ENCODE assay signal across 18 cellular contexts in genomic region chr10:96663794-96664193, GRCh38. TPM values are rescaled to one million over a fixed set of nuclear protein-coding genes. Genes with fewer than 3 reads are reported as not detected.
DNase-seq lines count a peak whose midpoint lies in the region; ATAC-seq and TF ChIP-seq lines count a peak whose summit lies in the region.
"Had no signal": no experiment of that assay in that cellular context is flagged by ENCODE, and none has a peak within 500 bp of the region (broad histone marks: within the 10 kb centered on the region; RNA-seq: fewer than 3 reads in every experiment).

No MANE protein-coding gene starts in this region.

- peaks cover 59 to 62% (median 59%) of the 10 kb centered on the region in 3 donors for H3K4me1 Mint-ChIP-seq in IgD-negative memory B cell
- peaks cover 5% of the 10 kb centered on the region for H3K4me1 Mint-ChIP-seq in activated CD4-positive, alpha-beta T cell treated with anti-CD3 and anti-CD28 coated beads, Interleukin-2, amount 10 ng/mL, durations not matched to agents 24 days and 14 days

- H3K36me3 Mint-ChIP-seq in IgD-negative memory B cell: peaks cover 4% of the 10 kb centered on the region
- no peaks in the 10 kb centered on the region for H3K36me3 Mint-ChIP-seq in activated CD4-positive, alpha-beta T cell treated with anti-CD3 and anti-CD28 coated beads, Interleukin-2, amount 10 ng/mL, durations not matched to agents 24 days and 14 days (ENCODE audit: low read depth)

- peak overlapping the region in 2 of 4 donors; percentile 56 to 73 for H3K4me3 Mint-ChIP-seq in IgD-negative memory B cell
- no peak overlapping the region for H3K4me3 Mint-ChIP-seq in activated CD4-positive, alpha-beta T cell treated with anti-CD3 and anti-CD28 coated beads, Interleukin-2, amount 10 ng/mL, durations not matched to agents 24 days and 14 days
- H3K4me3 Mint-ChIP-seq: CD4-positive, alpha-beta T cell had no signal

- H3K4me3 ChIP-seq in neutrophil (ENCODE audit: low read depth in 1 of 2, low read length in 1 of 2): peak overlapping the region in 1 of 2 experiments; percentile 3
- H3K4me3 ChIP-seq: HAP-1, SK-N-MC had no signal

- peak; percentile 90 for ATAC-seq in left lobe of liver

- H3K9me3 ChIP-seq in neutrophil: no peaks in the 10 kb centered on the region
- H3K9me3 ChIP-seq: HAP-1 had no signal

- H3K27ac Mint-ChIP-seq in IgD-negative memory B cell: peak overlapping the region in 2 of 3 donors; percentile 50 to 63
- H3K27ac Mint-ChIP-seq in activated CD4-positive, alpha-beta T cell treated with anti-CD3 and anti-CD28 coated beads, Interleukin-2, amount 10 ng/mL, durations not matched to agents 24 days and 14 days: no peak overlapping the region
- H3K27ac Mint-ChIP-seq: CD4-positive, alpha-beta T cell had no signal

- no peaks in the 10 kb centered on the region for H3K9me3 Mint-ChIP-seq in IgD-negative memory B cell
- H3K9me3 Mint-ChIP-seq in activated CD4-positive, alpha-beta T cell treated with anti-CD3 and anti-CD28 coated beads, Interleukin-2, amount 10 ng/mL, durations not matched to agents 24 days and 14 days: no peaks in the 10 kb centered on the region
- H3K9me3 Mint-ChIP-seq: CD4-positive, alpha-beta T cell had no signal

- TF ChIP-seq CTCF in neutrophil (IDR thresholded peaks at IDR 0.05): no peak
- no peak for TF ChIP-seq CTCF in GM10266 (IDR thresholded peaks at IDR 0.05; ENCODE audit: control insufficient read depth, insufficient read depth, low read depth, missing control alignments)

- H3K27ac ChIP-seq in neutrophil: peak overlapping the region; percentile 72
- H3K27ac ChIP-seq: SK-N-MC had no signal

- H3K27me3 ChIP-seq in neutrophil: no peaks in the 10 kb centered on the region

- DNase-seq in left lobe of liver (ENCODE audit: low spot score) (no peak), nucleus accumbens (lab: John Stamatoyannopoulos, UW) (no peak), GM10266 (ENCODE audit: extremely low spot score) (no peak), cardiac septum (ENCODE audit: low spot score) (no peak)
- no peak for DNase-seq in activated CD4-positive, alpha-beta T cell treated with anti-CD3 and anti-CD28 coated beads, Interleukin-2, amount 10 ng/mL, durations not matched to agents 24 days and 14 days
- DNase-seq: CD4-positive, alpha-beta T cell; IMR-90; MM.1S; NCI-H1105; NCI-H187; NCI-H2107; NCI-H510A; NCI-H748 treated with DMSO at 0.1 percent for 48 hours; Right ventricle myocardium superior had no signal

- peaks cover 63 to 69% of the 10 kb centered on the region in 2 experiments for H3K4me1 ChIP-seq in neutrophil (ENCODE audit: control insufficient read depth in 1 of 2, insufficient read depth in 1 of 2, low read depth in 1 of 2, low read length in 1 of 2)
- H3K4me1 ChIP-seq: HAP-1 had no signal

- H3K27me3 Mint-ChIP-seq in IgD-negative memory B cell: no peaks in the 10 kb centered on the region
- H3K27me3 Mint-ChIP-seq in activated CD4-positive, alpha-beta T cell treated with anti-CD3 and anti-CD28 coated beads, Interleukin-2, amount 10 ng/mL, durations not matched to agents 24 days and 14 days: no peaks in the 10 kb centered on the region
- H3K27me3 Mint-ChIP-seq: CD4-positive, alpha-beta T cell had no signal

- intact Hi-C loops in cardiac septum (cut with DNase I): no loop called here
- intact Hi-C loops in activated CD4-positive, alpha-beta T cell treated with anti-CD3 and anti-CD28 coated beads, Interleukin-2, amount 10 ng/mL, durations not matched to agents 24 days and 14 days (cut with micrococcal nuclease): no loop called here

- no peaks in the 10 kb centered on the region for H3K36me3 ChIP-seq in neutrophil
- H3K36me3 ChIP-seq: HAP-1 had no signal

RNA-seq across cellular contexts. Expression of gene PIK3AP1, which starts 56.5 kb away (rescaled TPM):
- polyA plus RNA-seq in IgD-negative memory B cell: 174 TPM
- total RNA-seq in left lobe of liver (35.7 TPM), cardiac septum (2.8 TPM)
- 9.6 and 11.7 TPM in 2 replicates for total RNA-seq in activated CD4-positive, alpha-beta T cell treated with anti-CD3 and anti-CD28 coated beads, Interleukin-2, amount 10 ng/mL, durations not matched to agents 24 days and 14 days
